ENCODE assay signal across 24 cellular contexts in genomic region chr5:180593446-180594206, GRCh38. TPM values are rescaled to one million over a fixed set of nuclear protein-coding genes. Genes with fewer than 3 reads are reported as not detected.
"Had no signal": no experiment of that assay in that cellular context is flagged by ENCODE, and none has a peak within 500 bp of the region (broad histone marks: within the 10 kb centered on the region; RNA-seq: fewer than 3 reads in every experiment).

No MANE protein-coding gene starts in this region.

- H3K27me3 ChIP-seq: ascending aorta had no signal

- DNase-seq: activated CD4-positive, alpha-beta T cell treated with anti-CD3 and anti-CD28 coated beads for 36 hours; activated CD4-positive, alpha-beta T cell treated with anti-CD3 and anti-CD28 coated beads, Interleukin-2, amount 50 U/mL, for 48 hours; activated naive CD4-positive, alpha-beta T cell treated with anti-CD3 and anti-CD28 coated beads for 36 hours; activated naive CD8-positive, alpha-beta T cell treated with anti-CD3 and anti-CD28 coated beads, Interleukin-2, amount 50 U/mL, for 24 hours; activated T-cell treated with anti-CD3 and anti-CD28 coated beads, Interleukin-2, amount 50 U/mL, for 24 hours; effector memory CD4-positive, alpha-beta T cell; mucosa of descending colon; naive B cell; stimulated activated naive CD8-positive, alpha-beta T cell treated with anti-CD3 and anti-CD28 coated beads, Interleukin-15, Interleukin-2, amounts not matched to agents 100 U/mL and 50 U/mL, for 24 hours; SW 1271; T-helper 2 cell; transverse colon had no signal

- H3K4me3 ChIP-seq: ascending aorta, esophagus muscularis mucosa, gastroesophageal sphincter, heart left ventricle, mucosa of descending colon, skin epidermis, transverse colon had no signal

- H3K4me1 ChIP-seq: ascending aorta had no signal

- H3K27ac ChIP-seq: ascending aorta, esophagus muscularis mucosa, gastroesophageal sphincter, heart left ventricle, neutrophil, skin epidermis, transverse colon had no signal

- H3K9me3 ChIP-seq: ascending aorta, esophagus muscularis mucosa, gastroesophageal sphincter, heart left ventricle, mucosa of descending colon, neutrophil, transverse colon had no signal

- H3K36me3 ChIP-seq: ascending aorta, esophagus muscularis mucosa, gastroesophageal sphincter, heart left ventricle, neutrophil, transverse colon had no signal

- ATAC-seq: gastroesophageal sphincter, heart left ventricle, mucosa of descending colon, WTC11 had no signal

RNA-seq across cellular contexts. Expression of gene SCGB3A1, which starts 2.3 kb away (rescaled TPM):
- total RNA-seq: activated CD4-positive, alpha-beta T cell treated with anti-CD3 and anti-CD28 coated beads for 36 hours; activated naive CD4-positive, alpha-beta T cell treated with anti-CD3 and anti-CD28 coated beads for 36 hours; activated T-helper 2 cell treated with anti-CD3 and anti-CD28 coated beads, Interferon-gamma antibody, Interleukin-2, Interleukin-4, amounts not matched to agents 10 μg/mL and 5 μg/mL and 100 μg/mL, durations not matched to agents 14 hours and 24 hours and 36 hours; ascending aorta; bronchial epithelial cell; liver; mucosa of descending colon; renal cortical epithelial cell; transverse colon; WTC11 had no signal
- polyA plus RNA-seq: endothelial cell of umbilical vein had no signal
